Comparison of ENCODE assay signal across 8 cellular contexts in the genomic region with DNA sequence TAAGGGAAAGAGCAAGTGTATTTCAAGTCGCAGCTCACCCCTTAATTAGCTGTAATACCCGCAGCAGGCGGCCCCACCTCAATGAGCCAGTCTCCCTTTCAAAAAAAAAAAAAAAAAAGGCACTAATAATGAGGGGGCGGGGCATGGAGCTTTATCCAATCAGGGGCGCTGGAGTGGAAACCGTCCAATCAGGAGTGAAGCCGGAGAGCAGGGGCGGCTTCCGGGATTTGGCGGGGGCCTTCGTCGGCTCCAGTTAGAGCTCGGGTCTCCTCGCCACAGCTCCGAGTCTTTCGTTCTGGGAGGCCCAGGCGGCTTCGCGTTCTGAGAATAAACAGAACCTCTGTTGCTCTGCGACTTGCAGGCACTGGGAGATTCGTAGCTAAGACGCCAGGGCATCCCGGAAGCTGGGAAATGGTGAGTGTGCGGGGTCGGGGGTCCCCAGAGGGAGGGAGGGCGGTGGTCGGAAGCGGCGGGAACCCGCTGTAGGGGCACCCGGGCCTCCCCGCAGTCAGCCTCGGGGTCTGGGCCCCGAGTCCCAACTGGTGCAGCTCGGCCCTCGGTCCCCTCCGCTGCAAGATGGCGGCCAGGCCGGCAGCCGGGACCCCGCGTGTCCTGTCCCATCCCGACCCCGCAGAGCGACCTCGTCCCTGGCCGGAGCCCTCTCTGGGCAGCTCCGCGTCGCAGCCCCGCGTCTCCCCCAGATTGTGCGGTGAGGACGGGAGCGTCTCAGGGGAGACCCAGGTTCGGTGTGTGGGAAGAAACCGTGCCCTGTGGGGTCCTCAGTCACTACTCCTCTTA. TPM values are rescaled to one million over a fixed set of nuclear protein-coding genes. Genes with fewer than 3 reads are reported as not detected.
DNase-seq lines count a peak whose midpoint lies in the region; ATAC-seq and TF ChIP-seq lines count a peak whose summit lies in the region.

A gene (plus strand): TSS at position 252 of the 798 bp plus-strand sequence. CDS start 160 bp downstream, at position 412.

- no peaks in the 10 kb centered on the region for H3K27me3 Mint-ChIP-seq in T-helper 17 cell

- peaks cover 7% of the 10 kb centered on the region for H3K36me3 Mint-ChIP-seq in T-helper 17 cell (ENCODE audit: low read depth)

- ATAC-seq in HG02763 (IDR thresholded peaks at IDR 0.05; ENCODE audit: unreplicated experiment) (peak; percentile 53), T-helper 17 cell (peak; percentile 66), left ventricle myocardium superior (peak; percentile 97)

- no peaks in the 10 kb centered on the region for H3K27me3 ChIP-seq in uterus

- H3K4me1 ChIP-seq in uterus = peaks cover 0 to 3% of the 10 kb centered on the region in 2 donors

- TF ChIP-seq CTCF in GM12875 (IDR thresholded peaks at IDR 0.05; ENCODE audit: borderline replicate concordance, insufficient read depth, low read depth, low read length) (no peak), uterus (IDR thresholded peaks at IDR 0.05) (no peak)

- H3K27ac ChIP-seq in uterus = peak within 1 kb of the TSS; percentile 85 to 97

- TF ChIP-seq POLR2A in uterus (IDR thresholded peaks at IDR 0.05) = peak; percentile 69 to 79

- H3K4me3 ChIP-seq in GM12875 (ENCODE audit: low read depth, low read length) (peak within 1 kb of the TSS; percentile 86), uterus (peak within 1 kb of the TSS; percentile 88 to 94)

- peaks cover 6% of the 10 kb centered on the region for H3K9me3 ChIP-seq in T-helper 17 cell (ENCODE audit: control insufficient read depth, low read length, poor library complexity, severe bottlenecking)
- no peaks in the 10 kb centered on the region for H3K9me3 ChIP-seq in uterus

- DNase-seq in NCI-H1436 treated with DMSO at 0.1 percent for 48 hours (lab: John Stamatoyannopoulos, UW) (peak; percentile 80), T-helper 17 cell (peak; percentile 83 to 89 (median 88)), amygdala (lab: John Stamatoyannopoulos, UW) (peak; percentile 23 to 93 (median 80)), left ventricle myocardium superior (peak; percentile 94), putamen (ENCODE audit: low spot score) (peak; percentile 91), uterus (peak; percentile 94 to 98)

- peak within 1 kb of the TSS; percentile 99 for H3K27ac Mint-ChIP-seq in T-helper 17 cell

- peak within 1 kb of the TSS; percentile 95 for H3K4me3 Mint-ChIP-seq in T-helper 17 cell

- no peaks in the 10 kb centered on the region for H3K36me3 ChIP-seq in uterus

- intact Hi-C loops in left ventricle myocardium superior (cut with micrococcal nuclease) = loop anchor here (10.0 kb wide), 1 partner anchor 409 kb away; no protein-coding TSS in a partner anchor
- intact Hi-C loops in uterus (cut with DNase I; ENCODE audit: low total_unique reads) = no loop called here

- peaks cover 50% of the 10 kb centered on the region for H3K4me1 Mint-ChIP-seq in T-helper 17 cell

RNA-seq across cellular contexts. Expression of the gene that starts here (rescaled TPM):
- total RNA-seq in T-helper 17 cell (10 to 100 TPM; 78.9 to 80.5 TPM), left ventricle myocardium superior (5.2 TPM), uterus (10 to 100 TPM in 2 of 4 donors, 1 to 10 TPM in 2; 4.4 to 21.4 (median 14.6) TPM)

Comparison
In these comparisons a context has a peak if more than half of its experiments do, and no peak if none do; other contexts are left out.
1. Peak in every context shown above with its lines: DNase-seq, ATAC-seq, H3K4me3 ChIP-seq and H3K27ac ChIP-seq.